Comparison of ENCODE assay signal across 25 cellular contexts in genomic region chr9:72990397-72991182, GRCh38. TPM values are rescaled to one million over a fixed set of nuclear protein-coding genes. Genes with fewer than 3 reads are reported as not detected.
"Had no signal": no experiment of that assay in that cellular context is flagged by ENCODE, and none has a peak within 500 bp of the region (broad histone marks: within the 10 kb centered on the region; RNA-seq: fewer than 3 reads in every experiment).

No MANE protein-coding gene starts in this region.

- ATAC-seq: esophagus mucosa; gastrocnemius medialis; left cardiac atrium; lower lobe of right lung; mucosa of descending colon; natural killer cell treated with Interleukin-12 subunit alpha and Interleukin-12 subunit beta and Interleukin-15 and Interleukin-18, amount 100 ng/mL, for 72 hours; sciatic nerve; stimulated activated effector memory CD8-positive, alpha-beta T cell treated with anti-CD3 and anti-CD28 coated beads, Interleukin-12 subunit alpha, Interleukin-12 subunit beta, amount 100 ng/mL, for 72 hours had no signal

- H3K4me2 ChIP-seq: smooth muscle cell had no signal

- H3K4me1 ChIP-seq: colonic mucosa, left ventricle myocardium inferior, lower lobe of right lung, parathyroid adenoma, thyroid gland had no signal

- H3K4me3 ChIP-seq: colonic mucosa, gastrocnemius medialis, left ventricle myocardium inferior, lower lobe of right lung, mucosa of descending colon, smooth muscle cell, stomach, thyroid gland, vagina had no signal

- H3K27ac ChIP-seq: colonic mucosa, epithelial cell of prostate, gastrocnemius medialis, left ventricle myocardium inferior, lower lobe of right lung, parathyroid adenoma, stomach, thyroid gland, vagina had no signal

- H3K9me3 ChIP-seq: colonic mucosa, gastrocnemius medialis, left ventricle myocardium inferior, lower lobe of right lung, mucosa of descending colon, stomach, thyroid gland, vagina had no signal

- DNase-seq: colonic mucosa; effector CD8-positive, alpha-beta T cell; endodermal cell; foreskin fibroblast; gastrocnemius medialis; head of caudate nucleus; left cardiac atrium; left ventricle myocardium inferior; lower lobe of right lung; mucosa of descending colon; naive B cell; stimulated activated CD4-positive, alpha-beta T cell treated with anti-CD3 and anti-CD28 coated beads, Interleukin-2, amount 100 ng/mL, for 24 hours; stimulated activated CD4-positive, alpha-beta T cell treated with anti-CD3 and anti-CD28 coated beads, Interleukin-4, amount 100 ng/mL, for 24 hours; stimulated activated naive CD4-positive, alpha-beta T cell treated with Interleukin-2 at 50 U/mL for 16 hours; stomach; thyroid gland; trophoblast cell had no signal

- H2AFZ ChIP-seq: parathyroid adenoma had no signal

- H3K27me3 ChIP-seq: colonic mucosa, gastrocnemius medialis, stomach, thyroid gland, vagina had no signal

- H3K9ac ChIP-seq: parathyroid adenoma had no signal

- H3K36me3 ChIP-seq: colonic mucosa, gastrocnemius medialis, left ventricle myocardium inferior, lower lobe of right lung, stomach, thyroid gland, vagina had no signal

- H3K79me2 ChIP-seq: parathyroid adenoma had no signal

RNA-seq across cellular contexts. Expression of gene ALDH1A1, which starts 37.7 kb away (rescaled TPM):
- total RNA-seq: natural killer cell treated with Interleukin-12 subunit alpha and Interleukin-12 subunit beta and Interleukin-15 and Interleukin-18, amount 100 ng/mL, for 72 hours had no signal
